In genomic region chr19:47427241-47428176, GRCh38 we compare ENCODE assay signal across 8 cellular contexts. TPM values are rescaled to one million over a fixed set of nuclear protein-coding genes. Genes with fewer than 3 reads are reported as not detected.
DNase-seq lines count a peak whose midpoint lies in the region; ATAC-seq, FAIRE-seq and TF ChIP-seq lines count a peak whose summit lies in the region.

No MANE protein-coding gene starts in this region.

- H3K4me2 ChIP-seq in OCI-LY3 (ENCODE audit: low read length), result peak overlapping the region; percentile 99

- no peak for TF ChIP-seq POLR2A in esophagus squamous epithelium (IDR thresholded peaks at IDR 0.05)

- H3K27ac ChIP-seq in OCI-LY3 (ENCODE audit: low read length) (no peak overlapping the region), esophagus squamous epithelium (peak overlapping the region in 3 of 4 donors; percentile 56 to 70 (median 67))

- no peaks in the 10 kb centered on the region for H3K79me2 ChIP-seq in OCI-LY3 (ENCODE audit: low read length)

- H3K36me3 Mint-ChIP-seq in nephron (ENCODE audit: low read depth), result no peaks in the 10 kb centered on the region

- H4K20me1 ChIP-seq in OCI-LY3 (ENCODE audit: insufficient read depth, low read length), result no peaks in the 10 kb centered on the region

- H3K27me3 ChIP-seq in OCI-LY3 (ENCODE audit: low read depth, low read length) (peaks cover 16% of the 10 kb centered on the region), esophagus squamous epithelium (peaks cover 0 to 90% (median 10%) of the 10 kb centered on the region in 4 donors)

- FAIRE-seq in D721Med (lab: Jason Lieb, UNC), result no peak

- H3K27me3 Mint-ChIP-seq in nephron (ENCODE audit: low read depth), result peaks cover 48% of the 10 kb centered on the region

- peak overlapping the region; percentile 76 for H3K4me3 ChIP-seq in OCI-LY3 (ENCODE audit: low read length)
- H3K4me3 ChIP-seq in esophagus squamous epithelium, result peak overlapping the region in 2 of 4 donors; percentile 4 to 34

- peak overlapping the region; percentile 8; the same call in 1 of the 2 replicates for H2AFZ ChIP-seq in OCI-LY3 (ENCODE audit: low read depth, low read length)

- ATAC-seq in GM18907 (IDR thresholded peaks at IDR 0.05; ENCODE audit: unreplicated experiment), result no peak

- no peaks in the 10 kb centered on the region for H3K9me3 Mint-ChIP-seq in nephron

- H3K36me3 ChIP-seq in OCI-LY3 (replicated peaks; ENCODE audit: low read depth, low read length) (no peaks in the 10 kb centered on the region), esophagus squamous epithelium (no peaks in the 10 kb centered on the region)

- H3K9me3 ChIP-seq in OCI-LY3 (ENCODE audit: insufficient read depth, low read length) (no peaks in the 10 kb centered on the region), esophagus squamous epithelium (no peaks in the 10 kb centered on the region)

- TF ChIP-seq CTCF in D721Med (IDR thresholded peaks at IDR 0.05; ENCODE audit: insufficient read depth, missing control alignments) (peak; percentile 85), OCI-LY3 (IDR thresholded peaks at IDR 0.05; ENCODE audit: low read depth, low read length) (peak; percentile 90), esophagus squamous epithelium (IDR thresholded peaks at IDR 0.05) (peak; percentile 71 to 93 (median 82)), nephron (IDR thresholded peaks at IDR 0.05; ENCODE audit: unreplicated experiment in 3 of 3) (peak; percentile 83 to 93 (median 92))

- intact Hi-C loops in esophagus squamous epithelium (cut with DNase I), result loop anchor here (10.0 kb wide), 1 partner anchor 123 kb away; the partner anchor contains the start of gene C5AR1

- DNase-seq in D721Med (ENCODE audit: insufficient read length, low spot score) (no peak), HUDEP-2 (lab: John Stamatoyannopoulos, UW; ENCODE audit: unreplicated experiment in 76 of 76) (peak in 59 of 76 experiments; percentile 12 to 82 (median 49)), activated T-cell treated with anti-CD3 and anti-CD28 coated beads for 48 hours (ENCODE audit: low read depth) (peak; percentile 71), esophagus squamous epithelium (lab: John Stamatoyannopoulos, UW) (no peak), superior temporal gyrus (ENCODE audit: extremely low spot score) (peak; percentile 68)

- H3K4me1 Mint-ChIP-seq in nephron, result peaks cover 15% of the 10 kb centered on the region

- peaks cover 15% of the 10 kb centered on the region for H3K4me1 ChIP-seq in OCI-LY3 (ENCODE audit: low read length)
- peaks cover 7 to 37% (median 25%) of the 10 kb centered on the region in 3 donors for H3K4me1 ChIP-seq in esophagus squamous epithelium

- peak overlapping the region; percentile 5; the same call in 1 of the 2 replicates for H3K9ac ChIP-seq in OCI-LY3 (ENCODE audit: low read length)

- no peak overlapping the region for H3K4me3 Mint-ChIP-seq in nephron

- 2 to 6% methylated on average over 12 to 13 of the region's 17 CpGs for WGBS in esophagus squamous epithelium, 2 donors

- no peak overlapping the region for H3K27ac Mint-ChIP-seq in nephron

RNA-seq across cellular contexts. Expression of gene MEIS3, which starts 8.2 kb away (rescaled TPM):
- total RNA-seq in esophagus squamous epithelium, result 10 to 100 TPM in 1 of 4 donors, 1 to 10 TPM in 3; 1.0 to 13.5 (median 3.9) TPM

RNA-seq across cellular contexts. Expression of gene SLC8A2, which starts 44.2 kb away (rescaled TPM):
- total RNA-seq in esophagus squamous epithelium, result 1 to 10 TPM in 2 of 4 donors, under 1 TPM in 1, not detected in 1; 0.08 to 5.0 (median 3.6) TPM

RNA-seq across cellular contexts. Expression of gene KPTN, which starts 56.5 kb away (rescaled TPM):
- total RNA-seq in esophagus squamous epithelium, result 1 to 10 TPM; 5.6 to 9.4 (median 8.4) TPM

Comparison
In these comparisons a context has a peak if more than half of its experiments do, and no peak if none do; other contexts are left out.
1. DNase-seq: peak in HUDEP-2 (59 of 76), activated T-cell treated with anti-CD3 and anti-CD28 coated beads for 48 hours (single experiment) and superior temporal gyrus (single experiment); none in D721Med (single experiment) and esophagus squamous epithelium (single experiment).
2. Peak in every context shown above with its lines, with median percentiles within 50 percentile points of each other: CTCF ChIP-seq.